Comparison of ENCODE assay signal across 1 cellular context in the genomic region with DNA sequence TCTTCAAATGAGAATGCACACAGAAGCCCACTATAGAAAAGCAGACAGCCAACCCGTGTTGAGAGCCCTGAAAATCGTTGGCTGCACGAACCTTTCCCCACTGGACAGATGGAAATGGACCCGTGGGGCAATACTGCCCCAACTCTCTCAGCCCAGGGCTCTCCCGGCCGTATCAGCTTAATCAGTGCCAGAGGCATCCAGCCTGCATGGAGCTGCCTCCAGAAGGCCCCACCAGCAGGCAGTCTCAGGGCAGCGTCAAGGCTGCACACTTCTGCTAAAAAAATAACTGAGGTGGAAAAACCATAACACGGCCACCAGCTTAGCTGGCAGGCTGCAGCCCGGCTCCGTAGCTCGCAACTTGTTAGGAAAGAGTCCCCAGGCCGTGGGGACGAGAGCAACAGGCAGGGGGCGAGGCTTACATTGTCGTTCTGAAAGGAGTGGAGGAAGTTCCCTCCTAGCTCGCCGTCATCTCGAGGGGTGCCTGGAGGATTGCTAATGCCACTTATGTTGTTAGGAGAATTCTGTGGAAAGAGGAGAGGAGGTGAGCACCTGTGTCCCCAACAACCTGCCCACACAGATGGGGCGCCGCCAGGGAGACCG.
TF ChIP-seq lines count a peak whose summit lies in the region.

No MANE protein-coding gene starts in this region.

TF ChIP-seq in H1, 55 proteins besides CTCF, POLR2A, EP300 and RAD21:
- no peak for TF ChIP-seq SP1 (IDR thresholded peaks at IDR 0.05; ENCODE audit: low read depth, low read length)
- TF ChIP-seq EGR1 (IDR thresholded peaks at IDR 0.05; ENCODE audit: borderline replicate concordance, low read depth, low read length): no peak
- no peak for TF ChIP-seq BACH1 (IDR thresholded peaks at IDR 0.05; ENCODE audit: low read length)
- no peak for TF ChIP-seq GTF2F1 (IDR thresholded peaks at IDR 0.05; ENCODE audit: borderline replicate concordance, low read depth, low read length)
- TF ChIP-seq POU5F1 (IDR thresholded peaks at IDR 0.05; ENCODE audit: low read depth, low read length): no peak
- TF ChIP-seq EZH2 (IDR thresholded peaks at IDR 0.05; ENCODE audit: low read depth, low read length, severe bottlenecking): no peak
- no peak for TF ChIP-seq CHD1 (IDR thresholded peaks at IDR 0.05; ENCODE audit: low read depth, low read length)
- TF ChIP-seq MAFK (IDR thresholded peaks at IDR 0.05; ENCODE audit: low read depth, low read length): no peak
- TF ChIP-seq JUN (IDR thresholded peaks at IDR 0.05; ENCODE audit: low read depth, low read length): no peak
- no peak for TF ChIP-seq CEBPB (IDR thresholded peaks at IDR 0.05; ENCODE audit: low read depth, low read length)
- TF ChIP-seq PHF8 (conservative IDR thresholded peaks at IDR 0.05; ENCODE audit: low read depth, low read length): no peak
- no peak for TF ChIP-seq CHD2 (IDR thresholded peaks at IDR 0.05; ENCODE audit: low read length)
- TF ChIP-seq, protein P1, sequence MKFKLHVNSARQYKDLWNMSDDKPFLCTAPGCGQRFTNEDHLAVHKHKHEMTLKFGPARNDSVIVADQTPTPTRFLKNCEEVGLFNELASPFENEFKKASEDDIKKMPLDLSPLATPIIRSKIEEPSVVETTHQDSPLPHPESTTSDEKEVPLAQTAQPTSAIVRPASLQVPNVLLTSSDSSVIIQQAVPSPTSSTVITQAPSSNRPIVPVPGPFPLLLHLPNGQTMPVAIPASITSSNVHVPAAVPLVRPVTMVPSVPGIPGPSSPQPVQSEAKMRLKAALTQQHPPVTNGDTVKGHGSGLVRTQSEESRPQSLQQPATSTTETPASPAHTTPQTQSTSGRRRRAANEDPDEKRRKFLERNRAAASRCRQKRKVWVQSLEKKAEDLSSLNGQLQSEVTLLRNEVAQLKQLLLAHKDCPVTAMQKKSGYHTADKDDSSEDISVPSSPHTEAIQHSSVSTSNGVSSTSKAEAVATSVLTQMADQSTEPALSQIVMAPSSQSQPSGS (IDR thresholded peaks at IDR 0.05; ENCODE audit: low read length): no peak
- no peak for TF ChIP-seq KDM1A (IDR thresholded peaks at IDR 0.05; ENCODE audit: borderline replicate concordance, low read length)
- no peak for TF ChIP-seq KDM4A (IDR thresholded peaks at IDR 0.05; ENCODE audit: low read depth, low read length, severe bottlenecking)
- no peak for TF ChIP-seq TCF12 (IDR thresholded peaks at IDR 0.05; ENCODE audit: low read depth, low read length)
- TF ChIP-seq, protein P2, sequence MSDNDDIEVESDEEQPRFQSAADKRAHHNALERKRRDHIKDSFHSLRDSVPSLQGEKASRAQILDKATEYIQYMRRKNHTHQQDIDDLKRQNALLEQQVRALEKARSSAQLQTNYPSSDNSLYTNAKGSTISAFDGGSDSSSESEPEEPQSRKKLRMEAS (IDR thresholded peaks at IDR 0.05): no peak
- TF ChIP-seq SIX5 (IDR thresholded peaks at IDR 0.05; ENCODE audit: low read depth, low read length): no peak
